Comparison of ENCODE assay signal across 8 cellular contexts in genomic region chr22:19886605-19887250, GRCh38. TPM values are rescaled to one million over a fixed set of nuclear protein-coding genes. Genes with fewer than 3 reads are reported as not detected.
DNase-seq lines count a peak whose midpoint lies in the region; ATAC-seq and TF ChIP-seq lines count a peak whose summit lies in the region.

No MANE protein-coding gene starts in this region.

- DNase-seq in activated T-cell treated with anti-CD3 and anti-CD28 coated beads, Interleukin-2, amount 50 U/mL, for 1 hour, result peak; percentile 60
- DNase-seq in activated T-cell treated with anti-CD3 and anti-CD28 coated beads for 4 hours (no peak), WTC11 (ENCODE audit: low spot score) (peak; percentile 9), fibroblast of the aortic adventitia (ENCODE audit: low read depth) (peak; percentile 38), stromal cell of bone marrow (ENCODE audit: low read depth) (peak; percentile 28), DMS79 treated with DMSO at 0.1 percent for 48 hours (lab: John Stamatoyannopoulos, UW) (no peak)

- no peak overlapping the region for H3K4me3 ChIP-seq in fibroblast of the aortic adventitia (ENCODE audit: low read depth, low read length)

- no peak overlapping the region for H3K27ac Mint-ChIP-seq in WTC11

- POLR2A ChIA-PET in WTC11 (lab: Charles Lee), result interaction anchor here (0.8 kb wide), 1 partner anchor 107 kb away, joined by 3 read pairs; no protein-coding TSS in a partner anchor

- H3K4me3 Mint-ChIP-seq in WTC11, result no peak overlapping the region

- CTCF ChIA-PET in WTC11 (lab: Charles Lee), result interaction anchor here (0.8 to 3.1 kb wide), 4 partner anchors 23 to 156 kb away, joined by 3 to 17 read pairs (median 4); no protein-coding TSS in a partner anchor

- H3K4me1 Mint-ChIP-seq in WTC11, result peaks cover 24% of the 10 kb centered on the region

- H3K9me3 Mint-ChIP-seq in WTC11, result no peaks in the 10 kb centered on the region

- H3K36me3 Mint-ChIP-seq in WTC11, result no peaks in the 10 kb centered on the region

- no peak for ATAC-seq in WTC11
- ATAC-seq in HG03095 (IDR thresholded peaks at IDR 0.05; ENCODE audit: unreplicated experiment), result no peak
- no peak for ATAC-seq in GM18519 (IDR thresholded peaks at IDR 0.05; ENCODE audit: low FRiP score, unreplicated experiment)

- TF ChIP-seq CTCF in WTC11 (IDR thresholded peaks at IDR 0.05), result no peak
- TF ChIP-seq CTCF in fibroblast of the aortic adventitia (IDR thresholded peaks at IDR 0.05; ENCODE audit: insufficient read depth, low read length), result no peak

- H3K27me3 Mint-ChIP-seq in WTC11 (ENCODE audit: low read depth), result no peaks in the 10 kb centered on the region

TF ChIP-seq in WTC11, 78 proteins besides CTCF, POLR2A, EP300 and RAD21:
- no peak for TF ChIP-seq SMAD4 (CRISPR knock-in tag; IDR thresholded peaks at IDR 0.05)

RNA-seq across cellular contexts. Expression of gene GNB1L, which starts 32.1 kb away (rescaled TPM):
- 18.0 to 21.7 TPM (median 19.4 TPM) in 3 replicates for total RNA-seq in WTC11 (2021)
- total RNA-seq in fibroblast of the aortic adventitia (ENCODE audit: low replicate concordance), result 4.0 and 5.2 TPM in 2 replicates

RNA-seq across cellular contexts. Expression of gene RTL10, which starts 32.1 kb away (rescaled TPM):
- 19.2 to 21.5 TPM (median 20.6 TPM) in 3 replicates for total RNA-seq in WTC11 (2021)
- 5.9 and 10.8 TPM in 2 replicates for total RNA-seq in fibroblast of the aortic adventitia (ENCODE audit: low replicate concordance)

RNA-seq across cellular contexts. Expression of gene COMT, which starts 54.8 kb away (rescaled TPM):
- total RNA-seq in WTC11 (2021), result 30.8 to 38.0 TPM (median 36.1 TPM) in 3 replicates
- total RNA-seq in fibroblast of the aortic adventitia (ENCODE audit: low replicate concordance), result 120 and 151 TPM in 2 replicates

RNA-seq across cellular contexts. Expression of gene TXNRD2, which starts 54.9 kb away (rescaled TPM):
- total RNA-seq in WTC11 (2021) (15.9 to 18.8 TPM (median 18.8 TPM) in 3 replicates), fibroblast of the aortic adventitia (ENCODE audit: low replicate concordance) (16.4 and 16.8 TPM in 2 replicates)

Comparison
In these comparisons a context has a peak if more than half of its experiments do, and no peak if none do; other contexts are left out.
1. DNase-seq: peak in activated T-cell treated with anti-CD3 and anti-CD28 coated beads, Interleukin-2, amount 50 U/mL, for 1 hour (single experiment), WTC11 (single experiment), fibroblast of the aortic adventitia (single experiment) and stromal cell of bone marrow (single experiment); none in activated T-cell treated with anti-CD3 and anti-CD28 coated beads for 4 hours (single experiment) and DMS79 treated with DMSO at 0.1 percent for 48 hours (single experiment).